In genomic region chr6:32883789-32884188, GRCh38 we compare ENCODE assay signal across 12 cellular contexts. TPM values are rescaled to one million over a fixed set of nuclear protein-coding genes. Genes with fewer than 3 reads are reported as not detected.
DNase-seq lines count a peak whose midpoint lies in the region; ATAC-seq and TF ChIP-seq lines count a peak whose summit lies in the region.
"Had no signal": no experiment of that assay in that cellular context is flagged by ENCODE, and none has a peak within 500 bp of the region (broad histone marks: within the 10 kb centered on the region; RNA-seq: fewer than 3 reads in every experiment).

No MANE protein-coding gene starts in this region.

- H3K4me3 ChIP-seq in body of pancreas, result no peak overlapping the region
- no peak overlapping the region for H3K4me3 ChIP-seq in tibial artery
- H3K4me3 ChIP-seq: A549 had no signal

- TF ChIP-seq POLR2A in body of pancreas (IDR thresholded peaks at IDR 0.05), result no peak

- TF ChIP-seq CTCF in body of pancreas (IDR thresholded peaks at IDR 0.05) (no peak), tibial artery (IDR thresholded peaks at IDR 0.05) (no peak)

- H3K4me1 ChIP-seq in body of pancreas, result peaks cover 9% of the 10 kb centered on the region
- peaks cover 0 to 14% (median 0%) of the 10 kb centered on the region in 4 donors for H3K4me1 ChIP-seq in tibial artery

- no peak overlapping the region for H3K27ac ChIP-seq in body of pancreas
- H3K27ac ChIP-seq in tibial artery, result peak overlapping the region in 1 of 2 donors; percentile 34
- H3K27ac ChIP-seq: A549, VCaP had no signal

- intact Hi-C loops in body of pancreas (cut with DNase I) (loop anchor here (10.0 kb wide), 1 partner anchor 101 kb away; no protein-coding TSS in a partner anchor), tibial artery (cut with DNase I; ENCODE audit: low total_unique reads) (loop anchor here (2.0 to 10.0 kb wide), 2 partner anchors 71 to 99 kb away; partner anchors contain the start of gene HLA-DMA)

- ATAC-seq in body of pancreas, result peak; percentile 45
- ATAC-seq in GM18873 (IDR thresholded peaks at IDR 0.05; ENCODE audit: low FRiP score, unreplicated experiment), result no peak
- ATAC-seq: A549 had no signal

- 19 to 21% methylated on average over 5 of the region's 5 CpGs for WGBS in body of pancreas, 2 donors

- H3K27me3 ChIP-seq in body of pancreas, result no peaks in the 10 kb centered on the region
- peaks cover 0 to 8% of the 10 kb centered on the region in 2 donors for H3K27me3 ChIP-seq in tibial artery

- peak; percentile 27 for DNase-seq in NCI-H82 (lab: John Stamatoyannopoulos, UW)
- no peak for DNase-seq in NCI-H82 treated with DMSO at 0.1 percent for 48 hours (lab: John Stamatoyannopoulos, UW; ENCODE audit: unreplicated experiment)
- peak in 1 of 4 donors; percentile 38 for DNase-seq in body of pancreas
- peak; percentile 69 for DNase-seq in iris pigment epithelial cell (ENCODE audit: low read depth)
- peak; percentile 58 to 84 for DNase-seq in tibial artery
- no peak for DNase-seq in cerebellar cortex (ENCODE audit: low spot score)
- no peak for DNase-seq in globus pallidus (ENCODE audit: low spot score)
- DNase-seq: activated T-cell treated with anti-CD3 and anti-CD28 coated beads, Interleukin-2, amount 50 U/mL, for 24 hours; GDM1 had no signal

- H3K9me3 ChIP-seq in body of pancreas (no peaks in the 10 kb centered on the region), tibial artery (no peaks in the 10 kb centered on the region)
- H3K9me3 ChIP-seq: A549 had no signal

- H3K36me3 ChIP-seq in body of pancreas (replicated peaks in 1 of 2; ENCODE audit: insufficient read depth in 1 of 2, low read depth in 2 of 2), result no peaks in the 10 kb centered on the region
- H3K36me3 ChIP-seq in tibial artery, result no peaks in the 10 kb centered on the region

RNA-seq across cellular contexts. Expression of gene PSMB9, which starts 29.8 kb away (rescaled TPM):
- 10 to 100 TPM in 1 of 2 donors, 1 to 10 TPM in 1; 4.6 to 14.5 TPM for total RNA-seq in body of pancreas

RNA-seq across cellular contexts. Expression of gene TAP1, which starts 30.3 kb away (rescaled TPM):
- 10 to 100 TPM in 1 of 2 donors, 1 to 10 TPM in 1; 7.9 to 12.2 TPM for total RNA-seq in body of pancreas

RNA-seq across cellular contexts. Expression of gene PSMB8, which starts 39.9 kb away (rescaled TPM):
- total RNA-seq in body of pancreas, result 10 to 100 TPM in 1 of 2 donors, 1 to 10 TPM in 1; 9.9 to 24.1 TPM

RNA-seq across cellular contexts. Expression of gene TAP2, which starts 45.2 kb away (rescaled TPM):
- total RNA-seq in body of pancreas, result 10 to 100 TPM in 1 of 2 donors, 1 to 10 TPM in 1; 5.2 to 13.8 TPM

RNA-seq across cellular contexts. Expression of gene HLA-DMB, which starts 57.0 kb away (rescaled TPM):
- total RNA-seq in body of pancreas, result 10 to 100 TPM in 1 of 2 donors, 1 to 10 TPM in 1; 3.0 to 14.3 TPM

Comparison
In these comparisons a context has a peak if more than half of its experiments do, and no peak if none do; other contexts are left out.
1. DNase-seq: peak in NCI-H82 (single experiment), iris pigment epithelial cell (single experiment) and tibial artery (2 of 2); none in NCI-H82 treated with DMSO at 0.1 percent for 48 hours (single experiment), cerebellar cortex (single experiment) and globus pallidus (single experiment).